ENCODE assay signal across 8 cellular contexts in the genomic region with DNA sequence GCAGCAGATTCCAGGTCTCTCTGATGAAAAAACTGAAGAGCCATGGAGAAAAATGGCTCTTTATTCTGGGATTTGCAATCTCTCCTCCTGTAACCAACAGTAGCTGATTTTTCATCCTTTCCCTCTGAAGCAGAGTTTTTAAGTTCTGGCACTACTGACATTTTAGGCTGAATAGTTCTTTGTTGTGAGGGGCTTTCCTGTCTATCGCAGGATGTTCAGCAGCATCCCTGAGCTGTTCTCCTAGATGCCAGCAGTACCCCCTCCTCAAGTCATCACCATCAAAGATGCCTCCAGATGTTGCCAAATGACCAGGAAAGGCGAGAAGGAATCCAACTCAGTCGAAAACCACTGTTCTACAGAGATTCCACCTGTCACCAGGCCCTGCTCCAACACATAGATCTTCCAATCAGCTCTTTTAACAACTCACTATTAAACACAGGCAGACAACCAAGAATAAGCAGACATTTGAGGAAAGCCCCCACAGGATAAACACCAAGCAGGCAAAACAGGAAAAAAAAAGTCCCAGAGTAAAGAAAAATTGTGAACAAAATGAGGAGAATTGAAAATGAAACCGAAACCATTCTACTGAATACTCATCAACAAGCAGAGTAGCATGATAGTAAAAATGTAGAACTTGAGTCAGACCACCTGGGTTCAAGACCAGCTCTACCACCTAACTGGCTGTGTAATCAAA.
DNase-seq lines count a peak whose midpoint lies in the region; ATAC-seq and TF ChIP-seq lines count a peak whose summit lies in the region.

No MANE protein-coding gene starts in this region.

- H3K9me3 ChIP-seq in HEK293 (ENCODE audit: control insufficient read depth, insufficient read depth, low read depth, low read length) (no peaks in the 10 kb centered on the region), thoracic aorta (no peaks in the 10 kb centered on the region)

- ATAC-seq in foreskin keratinocyte (peak; percentile 32), thoracic aorta (ENCODE audit: insufficient number of reproducible peaks, low FRiP score, low read depth) (no peak)

- H3K27me3 ChIP-seq in foreskin keratinocyte (no peaks in the 10 kb centered on the region), thoracic aorta (replicated peaks; ENCODE audit: insufficient read depth) (no peaks in the 10 kb centered on the region), H7 (ENCODE audit: control insufficient read depth, insufficient read depth, low read length) (no peaks in the 10 kb centered on the region)

- no peaks in the 10 kb centered on the region for H3K36me3 ChIP-seq in HEK293 (ENCODE audit: control insufficient read depth in 2 of 2, insufficient read depth in 1 of 2, low read length in 2 of 2)
- no peaks in the 10 kb centered on the region for H3K36me3 ChIP-seq in thoracic aorta
- no peaks in the 10 kb centered on the region for H3K36me3 ChIP-seq in H7 (replicated peaks; ENCODE audit: control insufficient read depth, insufficient read depth, low read length)

- TF ChIP-seq CTCF in GM10248 (IDR thresholded peaks at IDR 0.05; ENCODE audit: control extremely low read depth, extremely low read depth, low read depth, missing control alignments) (no peak), HEK293 (tag by site-specific recombination; IDR thresholded peaks at IDR 0.05) (no peak), foreskin keratinocyte (conservative IDR thresholded peaks at IDR 0.05) (no peak), thoracic aorta (IDR thresholded peaks at IDR 0.05) (no peak)

- H3K4me1 ChIP-seq in HEK293 (ENCODE audit: control insufficient read depth, insufficient read depth, low read length), result peaks cover 3% of the 10 kb centered on the region; the same call in 1 of the 2 replicates
- peaks cover 7% of the 10 kb centered on the region for H3K4me1 ChIP-seq in foreskin keratinocyte
- H3K4me1 ChIP-seq in thoracic aorta (ENCODE audit: control insufficient read depth in 1 of 2, low read depth in 2 of 2), result peaks cover 5 to 41% of the 10 kb centered on the region in 2 donors

- CTCF ChIA-PET in GM10248 (lab: Yijun Ruan, JAX) (interaction anchor here (1.0 to 1.6 kb wide), 3 partner anchors 27 to 620 kb away, joined by 3 to 4 read pairs (median 3); no protein-coding TSS in a partner anchor), HEK293 (lab: Yijun Ruan, JAX) (interaction anchor here (0.5 to 1.9 kb wide), 8 partner anchors 10 to 901 kb away, joined by 3 to 7 read pairs (median 3); no protein-coding TSS in a partner anchor)

- H3K4me3 ChIP-seq in HEK293 (ENCODE audit: low read depth, low read length) (no peak overlapping the region), thoracic aorta (peak overlapping the region; percentile 56), H7 (ENCODE audit: insufficient read depth, low read depth, low read length) (no peak overlapping the region)

- H3K27ac ChIP-seq in HEK293 (ENCODE audit: extremely low read depth, low read depth, low read length), result no peak overlapping the region
- no peak overlapping the region for H3K27ac ChIP-seq in foreskin keratinocyte
- peak overlapping the region in 1 of 2 donors; percentile 22 for H3K27ac ChIP-seq in thoracic aorta

- peak; percentile 16 for DNase-seq in GM10248 (ENCODE audit: extremely low spot score)
- peak; percentile 7 for DNase-seq in SW480 (ENCODE audit: low spot score)
- DNase-seq in foreskin keratinocyte, result peak in 1 of 2 donors; percentile 6
- DNase-seq in thoracic aorta (ENCODE audit: low spot score), result no peak
- no peak for DNase-seq in H7
- DNase-seq in GM19238 (ENCODE audit: insufficient read length, low spot score), result no peak
- DNase-seq in NCI-H187 treated with DMSO at 0.1 percent for 48 hours (lab: John Stamatoyannopoulos, UW), result no peak

- POLR2A ChIA-PET in GM10248 (lab: Yijun Ruan, JAX), result no interaction called here
- POLR2A ChIA-PET in HEK293 (lab: Yijun Ruan, JAX), result no interaction called here

TF ChIP-seq in HEK293, 187 proteins besides CTCF, POLR2A, EP300 and RAD21:
- TF ChIP-seq FEZF1 (tag by site-specific recombination; IDR thresholded peaks at IDR 0.05), result no peak
- TF ChIP-seq ZNF335 (tag by site-specific recombination; conservative IDR thresholded peaks at IDR 0.05), result peak; percentile 62

Comparison
In these comparisons a context has a peak if more than half of its experiments do, and no peak if none do; other contexts are left out.
1. DNase-seq: peak in GM10248 (single experiment) and SW480 (single experiment); none in thoracic aorta (single experiment), H7 (single experiment), GM19238 (single experiment) and NCI-H187 treated with DMSO at 0.1 percent for 48 hours (single experiment).